In genomic region chr4:153465922-153466636, GRCh38 we compare ENCODE assay signal across 1 cellular context.
TF ChIP-seq lines count a peak whose summit lies in the region.

Gene TMEM131L (plus strand): TSS chr4:153466360. CDS start chr4:153466398, 38 bp downstream.

TF ChIP-seq in H1, 55 proteins besides CTCF, POLR2A, EP300 and RAD21:
- TF ChIP-seq RNF2 (IDR thresholded peaks at IDR 0.05; ENCODE audit: borderline replicate concordance, low read depth, low read length, missing control alignments, poor library complexity, severe bottlenecking) (no peak), CTBP2 (IDR thresholded peaks at IDR 0.05; ENCODE audit: borderline replicate concordance, insufficient read depth, insufficient read length, low read length) (no peak), RXRA (IDR thresholded peaks at IDR 0.05; ENCODE audit: insufficient read depth, low read depth, low read length) (no peak), CHD1 (IDR thresholded peaks at IDR 0.05; ENCODE audit: low read depth, low read length) (no peak), ATF2 (IDR thresholded peaks at IDR 0.05; ENCODE audit: low read length) (no peak), NRF1 (IDR thresholded peaks at IDR 0.05; ENCODE audit: low read depth, low read length) (no peak), KDM4A (IDR thresholded peaks at IDR 0.05; ENCODE audit: low read depth, low read length, severe bottlenecking) (peak; percentile 74), CREB1 (IDR thresholded peaks at IDR 0.05) (peak; percentile 45; the same call in 1 of the 2 replicates), POU5F1 (IDR thresholded peaks at IDR 0.05; ENCODE audit: low read depth, low read length) (no peak), PHF8 (conservative IDR thresholded peaks at IDR 0.05; ENCODE audit: low read depth, low read length) (peak; percentile 84), NANOG (IDR thresholded peaks at IDR 0.05; ENCODE audit: insufficient read depth, low read depth, low read length, poor library complexity, severe bottlenecking) (no peak), GABPA (IDR thresholded peaks at IDR 0.05; ENCODE audit: borderline replicate concordance, insufficient read depth, low read length) (no peak), RBBP5 (IDR thresholded peaks at IDR 0.05; ENCODE audit: borderline replicate concordance, low read depth, low read length) (no peak), SP2 (IDR thresholded peaks at IDR 0.05; ENCODE audit: low read length) (no peak), SRF (IDR thresholded peaks at IDR 0.05; ENCODE audit: low read depth, low read length) (no peak), POLR2AphosphoS5 (IDR thresholded peaks at IDR 0.05; ENCODE audit: low read depth, low read length) (peak; percentile 68; the same call in 1 of the 2 replicates), KDM1A (IDR thresholded peaks at IDR 0.05; ENCODE audit: borderline replicate concordance, low read length) (no peak; the same call in 1 of the 2 replicates), ZNF274 (IDR thresholded peaks at IDR 0.05; ENCODE audit: borderline replicate concordance, extremely low read depth, low read length) (no peak), ATF3 (IDR thresholded peaks at IDR 0.05; ENCODE audit: insufficient read depth, low read depth, low read length) (no peak), MAX (IDR thresholded peaks at IDR 0.05) (peak; percentile 63), SIN3A (conservative IDR thresholded peaks at IDR 0.05 in 1 of 2, IDR thresholded peaks at IDR 0.05 in 1 of 2; ENCODE audit: low read depth in 1 of 2, low read length in 2 of 2) (no peak; a peak in 2 of 4 replicates), TAF1 (IDR thresholded peaks at IDR 0.05; ENCODE audit: low read depth, low read length) (peak; percentile 63; the same call in 1 of the 2 replicates), SP4 (IDR thresholded peaks at IDR 0.05; ENCODE audit: low read length) (0 out of 2 replicates have a peak, but pooled peaks have one; percentile 36), CHD7 (IDR thresholded peaks at IDR 0.05; ENCODE audit: insufficient replicate concordance, low read length) (no peak), EGR1 (IDR thresholded peaks at IDR 0.05; ENCODE audit: borderline replicate concordance, low read depth, low read length) (peak; percentile 49; the same call in 1 of the 2 replicates), TBP (IDR thresholded peaks at IDR 0.05; ENCODE audit: low read depth, low read length) (peak; percentile 46; the same call in 1 of the 2 replicates), YY1 (IDR thresholded peaks at IDR 0.05; ENCODE audit: low read depth, low read length) (no peak), TCF12 (IDR thresholded peaks at IDR 0.05; ENCODE audit: low read depth, low read length) (no peak), RFX5 (IDR thresholded peaks at IDR 0.05; ENCODE audit: borderline replicate concordance, low read depth, low read length) (no peak), TEAD4 (IDR thresholded peaks at IDR 0.05; ENCODE audit: low read depth, low read length) (no peak), SP1 (IDR thresholded peaks at IDR 0.05; ENCODE audit: low read depth, low read length) (no peak), SIX5 (IDR thresholded peaks at IDR 0.05; ENCODE audit: low read depth, low read length) (no peak), HDAC2 (IDR thresholded peaks at IDR 0.05; ENCODE audit: borderline replicate concordance in 1 of 2, low read depth in 2 of 2, low read length in 2 of 2) (no peak), E2F6 (IDR thresholded peaks at IDR 0.05) (peak; percentile 6), ASH2L (IDR thresholded peaks at IDR 0.05; ENCODE audit: low read length) (peak; percentile 95), BRCA1 (IDR thresholded peaks at IDR 0.05; ENCODE audit: low read depth, low read length) (no peak), FOSL1 (IDR thresholded peaks at IDR 0.05; ENCODE audit: insufficient read depth, low read depth, low read length) (no peak), GTF2F1 (IDR thresholded peaks at IDR 0.05; ENCODE audit: borderline replicate concordance, low read depth, low read length) (no peak), CEBPB (IDR thresholded peaks at IDR 0.05; ENCODE audit: low read depth, low read length) (no peak), JUND (IDR thresholded peaks at IDR 0.05; ENCODE audit: low read length) (no peak), CBX5 (IDR thresholded peaks at IDR 0.05; ENCODE audit: low read depth, low read length) (no peak), SUZ12 (IDR thresholded peaks at IDR 0.05; ENCODE audit: low read length) (0 out of 2 replicates have a peak, but pooled peaks have one; percentile 7), SAP30 (IDR thresholded peaks at IDR 0.05; ENCODE audit: insufficient read depth, insufficient replicate concordance, low read length) (no peak), MAFK (IDR thresholded peaks at IDR 0.05; ENCODE audit: low read depth, low read length) (no peak), JUN (IDR thresholded peaks at IDR 0.05; ENCODE audit: low read depth, low read length) (no peak), EZH2 (IDR thresholded peaks at IDR 0.05; ENCODE audit: low read depth, low read length, severe bottlenecking) (no peak), KDM5A (IDR thresholded peaks at IDR 0.05; ENCODE audit: low read length) (no peak), HDAC6 (IDR thresholded peaks at IDR 0.05; ENCODE audit: low read depth, low read length) (no peak), CBX8 (IDR thresholded peaks at IDR 0.05; ENCODE audit: borderline replicate concordance, low read depth, low read length) (no peak), TAF7 (optimal IDR thresholded peaks at IDR 0.05; ENCODE audit: borderline replicate concordance, low read depth, low read length) (no peak), SIRT6 (IDR thresholded peaks at IDR 0.05; ENCODE audit: low read length) (no peak), BCL11A (IDR thresholded peaks at IDR 0.05; ENCODE audit: low read depth in 2 of 2, low read length in 2 of 2) (no peak), CHD2 (IDR thresholded peaks at IDR 0.05; ENCODE audit: low read length) (no peak), BACH1 (IDR thresholded peaks at IDR 0.05; ENCODE audit: low read length) (no peak), USF2 (IDR thresholded peaks at IDR 0.05; ENCODE audit: low read length) (no peak)
